Comparison of ENCODE assay signal across 26 cellular contexts in the genomic region with DNA sequence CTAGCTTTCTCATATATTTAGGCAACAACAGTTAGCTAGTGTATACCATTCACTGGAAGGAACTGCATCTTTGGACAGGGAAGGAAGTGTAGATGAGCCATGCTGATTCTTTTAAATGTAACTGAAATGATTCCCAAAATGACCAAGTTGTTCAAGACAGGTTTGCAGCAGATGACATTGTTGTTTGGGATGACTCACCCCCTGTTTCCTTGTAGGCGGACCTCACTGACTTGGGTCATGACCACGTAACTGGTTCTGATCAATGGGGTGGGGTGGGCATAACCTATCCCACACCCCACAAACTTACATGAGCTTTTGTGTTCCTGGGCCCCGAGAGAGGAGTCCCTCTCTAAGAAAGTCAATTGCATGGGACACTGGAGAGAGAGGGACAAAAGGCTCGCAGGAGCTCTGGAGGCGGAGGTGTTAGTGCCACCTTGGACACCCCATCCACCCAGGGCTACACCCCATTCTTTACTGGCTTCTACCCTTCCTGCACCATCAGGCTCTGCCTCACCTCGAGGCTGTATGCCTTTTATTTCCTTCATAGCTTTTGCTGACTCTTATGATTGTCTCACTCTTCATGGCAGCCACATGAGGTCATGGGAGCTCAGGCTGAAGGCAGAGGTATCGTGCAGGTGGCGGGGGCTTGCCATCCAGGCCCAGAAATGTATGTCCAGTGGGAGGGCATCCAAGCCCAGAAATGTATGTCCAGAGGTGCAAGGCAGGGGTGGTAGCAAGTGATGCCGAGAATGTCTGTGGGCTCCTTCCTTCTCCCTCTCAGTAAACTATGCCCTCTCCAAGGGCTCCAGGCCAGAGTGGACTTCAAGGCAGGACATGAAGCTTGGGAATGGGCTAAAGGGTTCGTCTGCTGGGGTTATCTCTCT.
DNase-seq lines count a peak whose midpoint lies in the region; ATAC-seq and TF ChIP-seq lines count a peak whose summit lies in the region.
"Had no signal": no experiment of that assay in that cellular context is flagged by ENCODE, and none has a peak within 500 bp of the region (broad histone marks: within the 10 kb centered on the region; RNA-seq: fewer than 3 reads in every experiment).

No MANE protein-coding gene starts in this region.

- ATAC-seq in esophagus mucosa, result peak; percentile 89
- ATAC-seq: activated CD8-positive, alpha-beta T cell treated with anti-CD3 and anti-CD28 coated beads for 36 hours; activated naive CD4-positive, alpha-beta T cell treated with anti-CD3 and anti-CD28 coated beads, Interleukin-2, amount 50 U/mL, for 72 hours; activated T-cell treated with anti-CD3 and anti-CD28 coated beads, Interleukin-2, amount 50 U/mL, for 4 hours; body of pancreas; GM12878; left ventricle myocardium superior had no signal

- TF ChIP-seq CTCF in neural progenitor cell (IDR thresholded peaks at IDR 0.05) (no peak), stomach (IDR thresholded peaks at IDR 0.05) (no peak)

- intact Hi-C loops in stomach (cut with DNase I; ENCODE audit: low total_unique reads), result no loop called here
- intact Hi-C loops in activated T-helper 2 cell treated with anti-CD3 and anti-CD28 coated beads, Interferon-gamma antibody, Interleukin-2, Interleukin-4, amounts not matched to agents 10 μg/mL and 5 μg/mL and 100 μg/mL, durations not matched to agents 14 hours and 24 hours and 36 hours (cut with micrococcal nuclease), result no loop called here

- no peaks in the 10 kb centered on the region for H4K20me1 ChIP-seq in BLaER1
- H4K20me1 ChIP-seq in neural progenitor cell (ENCODE audit: low read depth), result no peaks in the 10 kb centered on the region

- H3K27ac Mint-ChIP-seq in neural progenitor cell, result no peak overlapping the region
- no peak overlapping the region for H3K27ac Mint-ChIP-seq in activated T-helper 2 cell treated with anti-CD3 and anti-CD28 coated beads, Interferon-gamma antibody, Interleukin-2, Interleukin-4, amounts not matched to agents 10 μg/mL and 5 μg/mL and 100 μg/mL, durations not matched to agents 14 hours and 24 hours and 36 hours
- H3K27ac Mint-ChIP-seq: activated CD8-positive, alpha-beta T cell treated with anti-CD3 and anti-CD28 coated beads for 36 hours; activated naive CD4-positive, alpha-beta T cell treated with anti-CD3 and anti-CD28 coated beads, Interleukin-2, amount 50 U/mL, for 72 hours; progenitor cell of endocrine pancreas had no signal

- no peaks in the 10 kb centered on the region for H3F3A ChIP-seq in neural progenitor cell (ENCODE audit: low read depth)

- H2AFZ ChIP-seq in neural progenitor cell (replicated peaks), result peak overlapping the region; percentile 60

- H3K4me1 Mint-ChIP-seq in neural progenitor cell, result no peaks in the 10 kb centered on the region
- H3K4me1 Mint-ChIP-seq in activated T-helper 2 cell treated with anti-CD3 and anti-CD28 coated beads, Interferon-gamma antibody, Interleukin-2, Interleukin-4, amounts not matched to agents 10 μg/mL and 5 μg/mL and 100 μg/mL, durations not matched to agents 14 hours and 24 hours and 36 hours (ENCODE audit: low read depth), result no peaks in the 10 kb centered on the region

- H3K4me2 ChIP-seq in BLaER1 (peak overlapping the region; percentile 67; the same call in 1 of the 2 replicates), neural progenitor cell (no peak overlapping the region)

- H3K27ac ChIP-seq in BLaER1, result no peak overlapping the region
- H3K27ac ChIP-seq in neural progenitor cell, result no peak overlapping the region
- H3K27ac ChIP-seq in stomach, result no peak overlapping the region
- H3K27ac ChIP-seq in SJCRH30, result no peak overlapping the region
- H3K27ac ChIP-seq: body of pancreas, coronary artery, SJSA1 had no signal

- no peaks in the 10 kb centered on the region for H3K36me3 Mint-ChIP-seq in neural progenitor cell
- H3K36me3 Mint-ChIP-seq in activated T-helper 2 cell treated with anti-CD3 and anti-CD28 coated beads, Interferon-gamma antibody, Interleukin-2, Interleukin-4, amounts not matched to agents 10 μg/mL and 5 μg/mL and 100 μg/mL, durations not matched to agents 14 hours and 24 hours and 36 hours (ENCODE audit: low read depth), result no peaks in the 10 kb centered on the region
- H3K36me3 Mint-ChIP-seq: activated naive CD4-positive, alpha-beta T cell treated with anti-CD3 and anti-CD28 coated beads, Interleukin-2, amount 50 U/mL, for 72 hours had no signal

- peaks cover 3% of the 10 kb centered on the region for H3K27me3 Mint-ChIP-seq in neural progenitor cell (ENCODE audit: insufficient read depth, low read depth)
- peaks cover 19% of the 10 kb centered on the region for H3K27me3 Mint-ChIP-seq in activated T-helper 2 cell treated with anti-CD3 and anti-CD28 coated beads, Interferon-gamma antibody, Interleukin-2, Interleukin-4, amounts not matched to agents 10 μg/mL and 5 μg/mL and 100 μg/mL, durations not matched to agents 14 hours and 24 hours and 36 hours (ENCODE audit: low read depth)

- 64 to 79% (median 74%) methylated on average over 10 of the region's 10 CpGs for WGBS in stomach, 5 donors

- H3K9me3 Mint-ChIP-seq in neural progenitor cell, result peaks cover 5% of the 10 kb centered on the region
- no peaks in the 10 kb centered on the region for H3K9me3 Mint-ChIP-seq in activated T-helper 2 cell treated with anti-CD3 and anti-CD28 coated beads, Interferon-gamma antibody, Interleukin-2, Interleukin-4, amounts not matched to agents 10 μg/mL and 5 μg/mL and 100 μg/mL, durations not matched to agents 14 hours and 24 hours and 36 hours
- H3K9me3 Mint-ChIP-seq: activated CD8-positive, alpha-beta T cell treated with anti-CD3 and anti-CD28 coated beads for 36 hours; activated naive CD4-positive, alpha-beta T cell treated with anti-CD3 and anti-CD28 coated beads, Interleukin-2, amount 50 U/mL, for 72 hours; activated T-cell treated with anti-CD3 and anti-CD28 coated beads, Interleukin-2, amount 50 U/mL, for 4 hours had no signal

- H3K79me2 ChIP-seq in neural progenitor cell (ENCODE audit: low read depth), result no peaks in the 10 kb centered on the region

- H3K27me3 ChIP-seq in BLaER1 (no peaks in the 10 kb centered on the region), neural progenitor cell (no peaks in the 10 kb centered on the region), stomach (peaks cover 0 to 18% (median 5%) of the 10 kb centered on the region in 3 donors), SJCRH30 (peaks cover 9% of the 10 kb centered on the region; the same call in 1 of the 2 replicates)
- H3K27me3 ChIP-seq: body of pancreas, SJSA1 had no signal

- peak; percentile 46 for DNase-seq in HT1080 (ENCODE audit: low read depth)
- DNase-seq in neural progenitor cell (ENCODE audit: low spot score), result no peak
- no peak for DNase-seq in DMS114 treated with DMSO at 0.1 percent for 48 hours (lab: John Stamatoyannopoulos, UW; ENCODE audit: unreplicated experiment)
- no peak for DNase-seq in stomach
- DNase-seq in activated T-helper 2 cell treated with anti-CD3 and anti-CD28 coated beads, Interferon-gamma antibody, Interleukin-2, Interleukin-4, amounts not matched to agents 10 μg/mL and 5 μg/mL and 100 μg/mL, durations not matched to agents 14 hours and 24 hours and 36 hours (ENCODE audit: low spot score), result no peak
- no peak for DNase-seq in SJCRH30
- DNase-seq: activated CD8-positive, alpha-beta T cell treated with anti-CD3 and anti-CD28 coated beads for 36 hours; activated T-cell treated with anti-CD3 and anti-CD28 coated beads, Interleukin-2, amount 50 U/mL, for 4 hours; body of pancreas; Calu3; GDM1; KBM-7; left ventricle myocardium superior; NCI-H1092; NCI-H2107; NCI-H526; small intestine; stimulated activated CD4-positive, alpha-beta T cell treated with anti-CD3 and anti-CD28 coated beads, Interleukin-4, amount 100 ng/mL, for 24 hours; T-helper 2 cell had no signal

- no peak overlapping the region for H3K9ac ChIP-seq in BLaER1
- H3K9ac ChIP-seq in neural progenitor cell, result no peak overlapping the region

- H3K4me1 ChIP-seq in BLaER1, result peaks cover 12% of the 10 kb centered on the region
- no peaks in the 10 kb centered on the region for H3K4me1 ChIP-seq in neural progenitor cell
- H3K4me1 ChIP-seq in stomach, result peaks cover 0 to 3% (median 0%) of the 10 kb centered on the region in 4 donors
- H3K4me1 ChIP-seq in SJCRH30, result no peaks in the 10 kb centered on the region
- H3K4me1 ChIP-seq: body of pancreas had no signal

- H3K4me3 ChIP-seq in BLaER1, result no peak overlapping the region
- no peak overlapping the region for H3K4me3 ChIP-seq in neural progenitor cell
- H3K4me3 ChIP-seq in stomach, result no peak overlapping the region
- H3K4me3 ChIP-seq in SJCRH30, result no peak overlapping the region
- H3K4me3 ChIP-seq: body of pancreas, coronary artery, GM12878, SJSA1 had no signal

- H3K36me3 ChIP-seq in BLaER1 (no peaks in the 10 kb centered on the region), neural progenitor cell (no peaks in the 10 kb centered on the region), stomach (no peaks in the 10 kb centered on the region), SJCRH30 (no peaks in the 10 kb centered on the region)
- H3K36me3 ChIP-seq: SJSA1 had no signal

- H3K9me3 ChIP-seq in BLaER1 (peaks cover 9% of the 10 kb centered on the region), neural progenitor cell (ENCODE audit: low read depth) (no peaks in the 10 kb centered on the region), stomach (no peaks in the 10 kb centered on the region), SJCRH30 (replicated peaks) (no peaks in the 10 kb centered on the region)
- H3K9me3 ChIP-seq: body of pancreas, SJSA1 had no signal

- TF ChIP-seq EP300 in stomach (IDR thresholded peaks at IDR 0.05), result no peak

- TF ChIP-seq POLR2A in stomach (IDR thresholded peaks at IDR 0.05), result no peak

- H3K4me3 Mint-ChIP-seq in neural progenitor cell, result no peak overlapping the region
- H3K4me3 Mint-ChIP-seq in activated T-helper 2 cell treated with anti-CD3 and anti-CD28 coated beads, Interferon-gamma antibody, Interleukin-2, Interleukin-4, amounts not matched to agents 10 μg/mL and 5 μg/mL and 100 μg/mL, durations not matched to agents 14 hours and 24 hours and 36 hours (ENCODE audit: low read depth), result no peak overlapping the region
- H3K4me3 Mint-ChIP-seq: activated CD8-positive, alpha-beta T cell treated with anti-CD3 and anti-CD28 coated beads for 36 hours; activated T-cell treated with anti-CD3 and anti-CD28 coated beads, Interleukin-2, amount 50 U/mL, for 4 hours had no signal
